Comparison of ENCODE assay signal across 13 cellular contexts in the genomic region with DNA sequence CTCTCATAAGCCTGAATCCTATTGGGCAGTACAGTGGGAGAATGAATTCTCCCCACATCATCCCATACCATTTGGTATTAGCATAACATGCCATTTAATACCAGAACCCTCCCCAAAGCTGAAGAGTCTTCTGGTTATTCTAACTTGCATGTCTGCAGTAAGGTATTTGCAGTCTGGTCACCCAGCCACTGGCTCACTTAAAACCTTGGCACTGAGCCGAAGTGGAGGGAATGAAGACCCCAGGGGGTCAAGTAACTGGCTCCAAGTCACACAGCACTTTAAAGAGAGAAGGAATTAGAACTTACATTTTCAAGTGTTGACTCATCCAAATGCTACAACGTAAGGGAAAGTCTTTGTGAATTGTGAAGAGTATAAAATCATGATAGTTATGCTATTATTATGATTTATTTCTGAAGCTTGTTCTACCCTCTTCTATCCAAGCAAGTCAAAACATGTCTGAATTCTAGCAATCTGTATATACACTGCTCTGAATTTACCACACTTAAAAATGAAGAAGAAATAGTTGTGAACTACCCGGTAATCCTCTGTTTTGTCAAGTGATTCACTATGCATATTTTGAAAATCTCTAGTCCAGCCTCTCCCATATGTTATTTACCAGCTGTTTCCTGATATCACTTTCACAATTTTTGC. TPM values are rescaled to one million over a fixed set of nuclear protein-coding genes. Genes with fewer than 3 reads are reported as not detected.
DNase-seq lines count a peak whose midpoint lies in the region; ATAC-seq and TF ChIP-seq lines count a peak whose summit lies in the region.
"Had no signal": no experiment of that assay in that cellular context is flagged by ENCODE, and none has a peak within 500 bp of the region (broad histone marks: within the 10 kb centered on the region; RNA-seq: fewer than 3 reads in every experiment).

No MANE protein-coding gene starts in this region.

- BruUV-seq in Calu3 (replicated peaks; lab: Mats Ljungman, UMichigan) = no TSS peak

- ATAC-seq in HG03469 (IDR thresholded peaks at IDR 0.05; ENCODE audit: unreplicated experiment) (no peak), HG02759 (IDR thresholded peaks at IDR 0.05; ENCODE audit: unreplicated experiment) (no peak), lower lobe of right lung (no peak)
- ATAC-seq: activated T-cell treated with anti-CD3 and anti-CD28 coated beads, Interleukin-2, amount 50 U/mL, for 4 hours; T-helper 17 cell had no signal

- DNase-seq in Calu3 = peak; percentile 36
- peak; percentile 88 for DNase-seq in MG63
- peak; percentile 9 for DNase-seq in left kidney (ENCODE audit: low read depth, low spot score)
- no peak for DNase-seq in T-helper 1 cell
- no peak for DNase-seq in lower lobe of right lung
- DNase-seq: activated T-cell treated with anti-CD3 and anti-CD28 coated beads, Interleukin-2, amount 50 U/mL, for 4 hours; DND-41; NCI-H146; T-helper 17 cell had no signal

- H3K4me1 Mint-ChIP-seq in Calu3 (ENCODE audit: low read depth, unreplicated experiment) (peaks cover 13% of the 10 kb centered on the region), brain (peaks cover 39% of the 10 kb centered on the region)

- H3K4me3 ChIP-seq in MG63 (no peak overlapping the region), lower lobe of right lung (no peak overlapping the region)

- H3K36me3 Mint-ChIP-seq in Calu3 (ENCODE audit: insufficient read depth, unreplicated experiment) (no peaks in the 10 kb centered on the region), brain (no peaks in the 10 kb centered on the region)

- no peak overlapping the region for H3K4me3 Mint-ChIP-seq in Calu3 (ENCODE audit: low read depth, unreplicated experiment)
- peak overlapping the region in 1 of 5 experiments; percentile 0 for H3K4me3 Mint-ChIP-seq in brain
- H3K4me3 Mint-ChIP-seq: activated T-cell treated with anti-CD3 and anti-CD28 coated beads, Interleukin-2, amount 50 U/mL, for 4 hours; T-helper 17 cell had no signal

- H3K9me3 Mint-ChIP-seq in Calu3 (ENCODE audit: low read depth, unreplicated experiment) (no peaks in the 10 kb centered on the region), brain (peaks cover 0 to 6% (median 0%) of the 10 kb centered on the region in 5 experiments)
- H3K9me3 Mint-ChIP-seq: activated T-cell treated with anti-CD3 and anti-CD28 coated beads, Interleukin-2, amount 50 U/mL, for 4 hours had no signal

- no peaks in the 10 kb centered on the region for H3K36me3 ChIP-seq in MG63
- H3K36me3 ChIP-seq in lower lobe of right lung = no peaks in the 10 kb centered on the region

- no peaks in the 10 kb centered on the region for H3K27me3 ChIP-seq in MG63
- H3K27me3 ChIP-seq in lower lobe of right lung (ENCODE audit: low read depth) = no peaks in the 10 kb centered on the region

- H3K27ac Mint-ChIP-seq in Calu3 (ENCODE audit: unreplicated experiment) (no peak overlapping the region), brain (peak overlapping the region in 3 of 5 experiments; percentile 5 to 55 (median 38))
- H3K27ac Mint-ChIP-seq: T-helper 17 cell had no signal

- H3K9me3 ChIP-seq in MG63 = no peaks in the 10 kb centered on the region
- H3K9me3 ChIP-seq in lower lobe of right lung = no peaks in the 10 kb centered on the region

- H3K27me3 Mint-ChIP-seq in Calu3 (ENCODE audit: unreplicated experiment) = peaks cover 34% of the 10 kb centered on the region
- peaks cover 38% of the 10 kb centered on the region for H3K27me3 Mint-ChIP-seq in brain

- intact Hi-C loops in Calu3 (cut with micrococcal nuclease; ENCODE audit: unreplicated experiment) (no loop called here), lower lobe of right lung (cut with DNase I) (no loop called here)

- H3K4me1 ChIP-seq in lower lobe of right lung = no peaks in the 10 kb centered on the region

- TF ChIP-seq CTCF in Calu3 (IDR thresholded peaks at IDR 0.05; ENCODE audit: unreplicated experiment) = no peak
- TF ChIP-seq CTCF in brain (conservative IDR thresholded peaks at IDR 0.05) = no peak
- no peak for TF ChIP-seq CTCF in lower lobe of right lung (IDR thresholded peaks at IDR 0.05)

- H3K27ac ChIP-seq in lower lobe of right lung = no peak overlapping the region

- CTCF ChIA-PET in Calu3 (lab: Charles Lee) = no interaction called here

RNA-seq across cellular contexts. Expression of gene GLRA1, which starts 28.5 kb away (rescaled TPM):
- total RNA-seq in Calu3 (2022) (not detected in 2 replicates), lower lobe of right lung (not detected)
- total RNA-seq in MG63 (2014; rRNA removed; shearing (Covaris generic); ENCODE audit: low replicate concordance) = not detected in 2 replicates
- polyA plus RNA-seq in brain (ENCODE audit: insufficient read depth, low read depth, low replicate concordance) = not detected
- total RNA-seq: activated T-cell treated with anti-CD3 and anti-CD28 coated beads, Interleukin-2, amount 50 U/mL, for 4 hours; T-helper 17 cell had no signal
- polyA plus RNA-seq: thymus had no signal

Comparison
In these comparisons a context has a peak if more than half of its experiments do, and no peak if none do; other contexts are left out.
1. DNase-seq: peak in Calu3 (single experiment), MG63 (single experiment) and left kidney (single experiment); none in T-helper 1 cell (0 of 5) and lower lobe of right lung (single experiment).